In the genomic region with DNA sequence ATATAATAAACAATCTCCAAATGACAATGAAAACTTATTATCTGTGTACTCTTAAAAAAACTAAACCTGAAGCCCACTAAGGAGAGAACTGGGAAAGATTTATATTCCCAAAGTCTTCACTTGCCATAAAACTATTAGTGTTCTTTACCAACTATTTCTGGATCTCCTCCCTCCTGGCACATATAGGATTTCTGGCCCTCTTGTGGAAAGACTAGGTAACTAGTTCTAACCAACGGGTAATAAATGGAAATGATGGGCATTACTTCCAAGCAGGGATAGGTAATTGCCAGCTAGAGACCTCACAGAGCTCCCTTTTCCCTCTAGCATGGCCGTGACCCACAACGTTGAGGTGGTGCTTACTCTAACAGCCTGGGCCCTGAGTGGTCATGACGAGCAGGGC, we compare ENCODE assay signal across 9 cellular contexts.
DNase-seq lines count a peak whose midpoint lies in the region; ATAC-seq and TF ChIP-seq lines count a peak whose summit lies in the region.
"Had no signal": no experiment of that assay in that cellular context is flagged by ENCODE, and none has a peak within 500 bp of the region (broad histone marks: within the 10 kb centered on the region; RNA-seq: fewer than 3 reads in every experiment).

No MANE protein-coding gene starts in this region.

- ATAC-seq in GM19023 (IDR thresholded peaks at IDR 0.05; ENCODE audit: unreplicated experiment) (no peak), upper lobe of left lung (ENCODE audit: low FRiP score in 2 of 2) (no peak), HG03196 (IDR thresholded peaks at IDR 0.05; ENCODE audit: unreplicated experiment) (no peak)

- H3K9me3 ChIP-seq in upper lobe of left lung, result no peaks in the 10 kb centered on the region

- H3K4me1 ChIP-seq in upper lobe of left lung, result no peaks in the 10 kb centered on the region

- H3K27ac Mint-ChIP-seq in mesothelial cell of epicardium, result no peak overlapping the region
- H3K27ac Mint-ChIP-seq: dendritic cell treated with granulocyte-macrophage colony-stimulating factor and Interleukin-4, amounts not matched to agents 40 ng/mL and 50 ng/mL, for 4 days had no signal

- no peaks in the 10 kb centered on the region for H3K36me3 ChIP-seq in upper lobe of left lung

- no peaks in the 10 kb centered on the region for H3K27me3 Mint-ChIP-seq in mesothelial cell of epicardium (ENCODE audit: low read depth)

- no peak overlapping the region for H3K27ac ChIP-seq in upper lobe of left lung

- TF ChIP-seq CTCF in mesothelial cell of epicardium (IDR thresholded peaks at IDR 0.05; ENCODE audit: unreplicated experiment) (peak; percentile 50), upper lobe of left lung (IDR thresholded peaks at IDR 0.05) (peak in 2 of 6 experiments; percentile 28 to 29)

- DNase-seq in Daoy (ENCODE audit: low read depth) (peak; percentile 16), M059J (ENCODE audit: low read depth) (peak; percentile 51), astrocyte of the hippocampus (ENCODE audit: low read depth, low spot score) (peak; percentile 61), mesothelial cell of epicardium (ENCODE audit: low spot score in 2 of 2, unreplicated experiment in 2 of 2) (no peak), HK-2 (ENCODE audit: unreplicated experiment) (no peak), upper lobe of left lung (no peak)

- WGBS in upper lobe of left lung, 2 donors, result 50 to 54% methylated on average over 4 of the region's 4 CpGs

- H3K27me3 ChIP-seq in upper lobe of left lung, result no peaks in the 10 kb centered on the region

- no peaks in the 10 kb centered on the region for H3K9me3 Mint-ChIP-seq in mesothelial cell of epicardium
- H3K9me3 Mint-ChIP-seq: dendritic cell treated with granulocyte-macrophage colony-stimulating factor and Interleukin-4, amounts not matched to agents 40 ng/mL and 50 ng/mL, for 4 days had no signal

- no peak for TF ChIP-seq EP300 in upper lobe of left lung (IDR thresholded peaks at IDR 0.05)

- H3K4me3 Mint-ChIP-seq in mesothelial cell of epicardium, result no peak overlapping the region
- H3K4me3 Mint-ChIP-seq: dendritic cell treated with granulocyte-macrophage colony-stimulating factor and Interleukin-4, amounts not matched to agents 40 ng/mL and 50 ng/mL, for 4 days had no signal

- peaks cover 6% of the 10 kb centered on the region for H3K4me1 Mint-ChIP-seq in mesothelial cell of epicardium

- no peaks in the 10 kb centered on the region for H3K36me3 Mint-ChIP-seq in mesothelial cell of epicardium

- no peak overlapping the region for H3K4me3 ChIP-seq in upper lobe of left lung

- TF ChIP-seq POLR2A in upper lobe of left lung (IDR thresholded peaks at IDR 0.05), result no peak

Comparison
In these comparisons a context has a peak if more than half of its experiments do, and no peak if none do; other contexts are left out.
1. DNase-seq: peak in Daoy (single experiment), M059J (single experiment) and astrocyte of the hippocampus (single experiment); none in mesothelial cell of epicardium (0 of 2), HK-2 (single experiment) and upper lobe of left lung (0 of 2).